26 cellular contexts compared by ENCODE assay signal in genomic region chr20:50776122-50776795, GRCh38. TPM values are rescaled to one million over a fixed set of nuclear protein-coding genes. Genes with fewer than 3 reads are reported as not detected.
DNase-seq lines count a peak whose midpoint lies in the region; ATAC-seq, FAIRE-seq and TF ChIP-seq lines count a peak whose summit lies in the region.
"Had no signal": no experiment of that assay in that cellular context is flagged by ENCODE, and none has a peak within 500 bp of the region (broad histone marks: within the 10 kb centered on the region; RNA-seq: fewer than 3 reads in every experiment).

No MANE protein-coding gene starts in this region.

- no peak for TF ChIP-seq POLR2A in A549 (IDR thresholded peaks at IDR 0.05; ENCODE audit: low read length)

- H3K27ac ChIP-seq in A549 (peak overlapping the region in 1 of 2 experiments; percentile 47; a peak in 1 of 6 replicates), neuronal stem cell (replicated peaks; ENCODE audit: low read length) (no peak overlapping the region)
- no peak overlapping the region for H3K27ac ChIP-seq in effector memory CD4-positive, alpha-beta T cell (ENCODE audit: insufficient read depth, low read length, poor library complexity, severe bottlenecking)
- H3K27ac ChIP-seq: colonic mucosa, foreskin keratinocyte, heart left ventricle, right lobe of liver, vagina had no signal

- no peak overlapping the region for H4K8ac ChIP-seq in neuronal stem cell (ENCODE audit: low read depth, low read length)

- no peaks in the 10 kb centered on the region for H3K79me1 ChIP-seq in neuronal stem cell (ENCODE audit: low read depth, low read length)

- no peak overlapping the region for H2BK5ac ChIP-seq in neuronal stem cell (ENCODE audit: low read length)

- no peak overlapping the region for H3K9ac ChIP-seq in neuronal stem cell (ENCODE audit: low read depth, low read length, poor library complexity)

- TF ChIP-seq RAD21 in A549 (conservative IDR thresholded peaks at IDR 0.05 in 1 of 2, IDR thresholded peaks at IDR 0.05 in 1 of 2) = no peak

- TF ChIP-seq CTCF in A549 (IDR thresholded peaks at IDR 0.05) (no peak), BE2C (IDR thresholded peaks at IDR 0.05; ENCODE audit: low read depth, low read length) (no peak)

- H2BK12ac ChIP-seq in neuronal stem cell (ENCODE audit: low read length) = no peak overlapping the region

- H3K4me3 ChIP-seq in A549 (no peak overlapping the region), neuronal stem cell (ENCODE audit: low read length in 2 of 2) (no peak overlapping the region), BE2C (ENCODE audit: low read depth, low read length) (no peak overlapping the region)
- H3K4me3 ChIP-seq in effector memory CD4-positive, alpha-beta T cell (ENCODE audit: insufficient read depth, low read depth, low read length, poor library complexity, severe bottlenecking) = no peak overlapping the region
- H3K4me3 ChIP-seq: colonic mucosa, heart left ventricle, right lobe of liver, vagina had no signal

- H3K4ac ChIP-seq in neuronal stem cell (ENCODE audit: low read length) = no peak overlapping the region

- no peak overlapping the region for H2AK5ac ChIP-seq in neuronal stem cell (ENCODE audit: low read depth, low read length)

- DNase-seq in A549 (ENCODE audit: low read depth in 1 of 2, low spot score in 1 of 2) (no peak), NCI-H146 (lab: John Stamatoyannopoulos, UW) (peak; percentile 85), ecto neural progenitor cell (ENCODE audit: low spot score) (peak; percentile 32), neuronal stem cell (ENCODE audit: low spot score) (no peak), BE2C (no peak)
- no peak for DNase-seq in stimulated activated naive CD8-positive, alpha-beta T cell treated with anti-CD3 and anti-CD28 coated beads, Interleukin-15, Interleukin-2, amounts not matched to agents 100 U/mL and 50 U/mL, for 24 hours
- no peak for DNase-seq in effector memory CD4-positive, alpha-beta T cell
- DNase-seq: activated CD4-positive, alpha-beta T cell treated with anti-CD3 and anti-CD28 coated beads, Interleukin-2, amount 50 U/mL, for 48 hours; colonic mucosa; DMS153; foreskin keratinocyte; HCEC 1CT; Kasumi-1; mammary epithelial cell; NCI-H1436 treated with DMSO at 0.1 percent for 48 hours; NCI-H2171; NCI-H510A treated with DMSO at 0.1 percent for 48 hours; stimulated activated CD4-positive, alpha-beta T cell treated with anti-CD3 and anti-CD28 coated beads, Interleukin-4, amount 100 ng/mL, for 4 hours; stimulated activated naive B cell treated with anti-CD40 and anti-IgM and Interleukin-4, amounts not matched to agents 10 μg/mL and 1 μg/mL and 100 μg/mL, for 72 hours had no signal

- TF ChIP-seq EP300 in A549 (IDR thresholded peaks at IDR 0.05) = no peak

- H3K14ac ChIP-seq in neuronal stem cell (ENCODE audit: low read length) = no peak overlapping the region

- H3K4me2 ChIP-seq in A549 (no peak overlapping the region), neuronal stem cell (ENCODE audit: insufficient read depth, low read length, poor library complexity, severe bottlenecking) (no peak overlapping the region)

- no peak overlapping the region for H3K23ac ChIP-seq in neuronal stem cell (ENCODE audit: low read depth, low read length, poor library complexity)

- FAIRE-seq in A549 (lab: Jason Lieb, UNC) = no peak
- FAIRE-seq: GM19239 had no signal

- H3K9me3 ChIP-seq in A549 = no peaks in the 10 kb centered on the region
- no peaks in the 10 kb centered on the region for H3K9me3 ChIP-seq in neuronal stem cell (replicated peaks in 1 of 2; ENCODE audit: control insufficient read depth in 2 of 2, insufficient read depth in 1 of 2, low read depth in 1 of 2, low read length in 2 of 2)
- H3K9me3 ChIP-seq in BE2C = no peaks in the 10 kb centered on the region
- H3K9me3 ChIP-seq in effector memory CD4-positive, alpha-beta T cell (ENCODE audit: control insufficient read depth, low read length) = no peaks in the 10 kb centered on the region
- H3K9me3 ChIP-seq: colonic mucosa, heart left ventricle, right lobe of liver, vagina had no signal

- 77% methylated on average over 8 of the region's 8 CpGs for WGBS in A549 (ENCODE audit: missing lambda C conversion rate)
- WGBS in neuronal stem cell (ENCODE audit: extremely low coverage in 2 of 2, insufficient read length in 2 of 2, insufficient replicate concordance in 1 of 2), 2 donors = no CpG with 5 or more reads among the region's 8 CpGs

- CTCF ChIA-PET in A549 (lab: Yijun Ruan, JAX) = interaction anchor here (0.8 to 5.3 kb wide), 4 partner anchors 12 to 151 kb away, joined by 3 to 24 read pairs (median 4); partner anchors contain the start of gene BCAS4

- peaks cover 25% of the 10 kb centered on the region for H3K4me1 ChIP-seq in A549
- H3K4me1 ChIP-seq in neuronal stem cell (ENCODE audit: control insufficient read depth in 2 of 2, insufficient read depth in 1 of 2, low read depth in 1 of 2, low read length in 2 of 2) = peaks cover 3% of the 10 kb centered on the region in 2 donors
- H3K4me1 ChIP-seq in BE2C = no peaks in the 10 kb centered on the region
- H3K4me1 ChIP-seq in effector memory CD4-positive, alpha-beta T cell (ENCODE audit: control insufficient read depth, insufficient read depth, low read length, poor library complexity, severe bottlenecking) = no peaks in the 10 kb centered on the region
- H3K4me1 ChIP-seq: colonic mucosa, foreskin keratinocyte, heart left ventricle, right lobe of liver, vagina had no signal

- H3K18ac ChIP-seq in neuronal stem cell (ENCODE audit: low read length) = peak overlapping the region; percentile 24

- ATAC-seq in A549 (peak in 1 of 2 experiments; percentile 28; a peak in 1 of 6 replicates), HG02642 (IDR thresholded peaks at IDR 0.05; ENCODE audit: poor library complexity, unreplicated experiment) (no peak)
- no peak for ATAC-seq in stimulated activated naive CD8-positive, alpha-beta T cell treated with anti-CD3 and anti-CD28 coated beads, Interleukin-15, Interleukin-2, amounts not matched to agents 100 U/mL and 50 U/mL, for 24 hours
- ATAC-seq: activated CD4-positive, CD25-positive, alpha-beta regulatory T cell treated with anti-CD3 and anti-CD28 coated beads, Interleukin-2, amount 50 U/mL, for 24 hours; esophagus mucosa; foreskin keratinocyte; heart left ventricle; right lobe of liver; stimulated activated naive B cell treated with anti-CD40 and anti-IgM and Interleukin-4, amounts not matched to agents 10 μg/mL and 1 μg/mL and 100 μg/mL, for 72 hours had no signal

- no peaks in the 10 kb centered on the region for H3K27me3 ChIP-seq in neuronal stem cell (ENCODE audit: control insufficient read depth in 3 of 3, insufficient read depth in 3 of 3, low read depth in 1 of 3, low read length in 3 of 3)
- 0 out of 2 replicates have a peak, but pooled peaks cover 2% of the 10 kb centered on the region for H3K27me3 ChIP-seq in BE2C
- H3K27me3 ChIP-seq in effector memory CD4-positive, alpha-beta T cell (replicated peaks; ENCODE audit: control insufficient read depth, insufficient read depth, low read length, poor library complexity, severe bottlenecking) = no peaks in the 10 kb centered on the region
- H3K27me3 ChIP-seq: colonic mucosa, foreskin keratinocyte, right lobe of liver, vagina had no signal

- POLR2A ChIA-PET in A549 (lab: Yijun Ruan, JAX) = no interaction called here

- H2AFZ ChIP-seq in neuronal stem cell (ENCODE audit: low read length) = peak overlapping the region; percentile 35

- no peaks in the 10 kb centered on the region for H3K36me3 ChIP-seq in neuronal stem cell (replicated peaks in 1 of 2; ENCODE audit: control insufficient read depth in 2 of 2, insufficient read depth in 2 of 2, low read length in 2 of 2)
- no peaks in the 10 kb centered on the region for H3K36me3 ChIP-seq in BE2C
- H3K36me3 ChIP-seq in effector memory CD4-positive, alpha-beta T cell (ENCODE audit: control insufficient read depth, insufficient read depth, low read length) = no peaks in the 10 kb centered on the region
- H3K36me3 ChIP-seq: colonic mucosa, heart left ventricle, right lobe of liver, vagina had no signal

- H4K91ac ChIP-seq in neuronal stem cell (ENCODE audit: low read depth, low read length, poor library complexity) = no peak overlapping the region

- no peak overlapping the region for H2BK15ac ChIP-seq in neuronal stem cell (ENCODE audit: low read length)

- H2BK120ac ChIP-seq in neuronal stem cell (ENCODE audit: low read depth, low read length) = no peak overlapping the region

TF ChIP-seq in A549, 52 proteins besides CTCF, POLR2A, EP300 and RAD21:
- no peak for TF ChIP-seq BHLHE40 (IDR thresholded peaks at IDR 0.05; ENCODE audit: low read depth, low read length)
- TF ChIP-seq MAFK (IDR thresholded peaks at IDR 0.05; ENCODE audit: partially characterized antibody) = peak; percentile 45
- no peak for TF ChIP-seq NFE2L2 (conservative IDR thresholded peaks at IDR 0.05; ENCODE audit: low read length)
- TF ChIP-seq, protein P1, sequence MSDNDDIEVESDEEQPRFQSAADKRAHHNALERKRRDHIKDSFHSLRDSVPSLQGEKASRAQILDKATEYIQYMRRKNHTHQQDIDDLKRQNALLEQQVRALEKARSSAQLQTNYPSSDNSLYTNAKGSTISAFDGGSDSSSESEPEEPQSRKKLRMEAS (IDR thresholded peaks at IDR 0.05) = no peak

RNA-seq across cellular contexts. Expression of gene BCAS4, which starts 18.6 kb away (rescaled TPM):
- polyA plus RNA-seq in A549 (2011; rRNA removed) = 15.5 and 16.9 TPM in 2 replicates
- 48.8 and 49.8 TPM in 2 replicates for polyA plus RNA-seq in A549 (2012; cell fraction: cytosol; rRNA removed)
- polyA plus RNA-seq in A549 (2012; cell fraction: nucleus; rRNA removed) = 14.4 and 23.6 TPM in 2 replicates
- 45.9 to 48.4 TPM (median 46.6 TPM) in 3 replicates for polyA plus RNA-seq in A549 (2017; fragmentation: RNase III; extraction: RNeasy Plus Mini Kit Qiagen cat#74134 plus additional on column Dnase treatment)
- 8.7 and 10.3 TPM in 2 replicates for polyA minus RNA-seq in A549 (2011; rRNA and poly(A)+ RNA removed)
- polyA plus RNA-seq in neuronal stem cell (2013, experiment 1 of 2) = 17.8 TPM
- 14.9 TPM for polyA plus RNA-seq in neuronal stem cell (2013, experiment 2 of 2)
- polyA plus RNA-seq in BE2C (2012; ENCODE audit: insufficient read depth, insufficient read length, low read depth) = 14.5 TPM

RNA-seq across cellular contexts. Expression of gene PARD6B, which starts 44.9 kb away (rescaled TPM):
- polyA plus RNA-seq in A549 (2011; rRNA removed) (6.2 and 6.4 TPM in 2 replicates), A549 (2017; fragmentation: RNase III; extraction: RNeasy Plus Mini Kit Qiagen cat#74134 plus additional on column Dnase treatment) (2.7 to 3.1 TPM (median 2.8 TPM) in 3 replicates)
- polyA plus RNA-seq in A549 (2012; cell fraction: cytosol; rRNA removed) = 1.6 and 1.7 TPM in 2 replicates
- 1.3 and 1.7 TPM in 2 replicates for polyA plus RNA-seq in A549 (2012; cell fraction: nucleus; rRNA removed)
- 11.1 and 11.2 TPM in 2 replicates for polyA minus RNA-seq in A549 (2011; rRNA and poly(A)+ RNA removed)
- polyA plus RNA-seq in neuronal stem cell (2013, experiment 1 of 2) = 9.2 TPM
- polyA plus RNA-seq in neuronal stem cell (2013, experiment 2 of 2) = 10.3 TPM
- 1.4 TPM for polyA plus RNA-seq in BE2C (2012; ENCODE audit: insufficient read depth, insufficient read length, low read depth)

Comparison
In these comparisons a context has a peak if more than half of its experiments do, and no peak if none do; other contexts are left out.
1. DNase-seq: peak in NCI-H146 (single experiment) and ecto neural progenitor cell (single experiment); none in A549 (0 of 2), neuronal stem cell (single experiment), BE2C (single experiment), stimulated activated naive CD8-positive, alpha-beta T cell treated with anti-CD3 and anti-CD28 coated beads, Interleukin-15, Interleukin-2, amounts not matched to agents 100 U/mL and 50 U/mL, for 24 hours (single experiment) and effector memory CD4-positive, alpha-beta T cell (0 of 3).